In the genomic region with DNA sequence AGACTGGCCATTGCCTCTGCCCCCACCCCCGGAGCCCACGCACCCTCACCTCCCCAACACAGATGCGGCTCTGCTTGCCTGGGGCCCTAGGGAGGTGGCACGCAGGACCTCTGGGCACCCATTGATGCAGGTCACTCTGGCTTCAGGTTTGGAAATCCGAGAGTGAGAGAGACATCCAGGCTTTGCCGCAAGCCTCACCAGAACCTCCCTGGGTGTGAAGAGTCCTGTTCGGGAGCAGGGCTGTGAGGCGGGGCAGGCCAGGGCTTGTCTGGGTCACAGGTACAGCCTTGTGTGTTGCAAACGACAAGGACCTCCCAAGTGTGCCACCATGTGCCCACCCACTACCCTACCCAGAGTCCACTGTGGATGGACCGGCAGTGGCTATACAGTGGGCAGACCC, we compare ENCODE assay signal across 12 cellular contexts. TPM values are rescaled to one million over a fixed set of nuclear protein-coding genes. Genes with fewer than 3 reads are reported as not detected.
"Had no signal": no experiment of that assay in that cellular context is flagged by ENCODE, and none has a peak within 500 bp of the region (broad histone marks: within the 10 kb centered on the region; RNA-seq: fewer than 3 reads in every experiment).

No MANE protein-coding gene starts in this region.

RNA-seq across cellular contexts. Expression of a gene that starts 7.5 kb away (rescaled TPM):
- total RNA-seq: esophagus mucosa, esophagus squamous epithelium, gastrocnemius medialis, heart right ventricle, kidney, left colon, left lung, left ventricle myocardium superior, lower leg skin, lower lobe of right lung, mononuclear cell, mucosa of gallbladder had no signal
- polyA plus RNA-seq: heart right ventricle had no signal
